ENCODE assay signal across 1 cellular context in the genomic region with DNA sequence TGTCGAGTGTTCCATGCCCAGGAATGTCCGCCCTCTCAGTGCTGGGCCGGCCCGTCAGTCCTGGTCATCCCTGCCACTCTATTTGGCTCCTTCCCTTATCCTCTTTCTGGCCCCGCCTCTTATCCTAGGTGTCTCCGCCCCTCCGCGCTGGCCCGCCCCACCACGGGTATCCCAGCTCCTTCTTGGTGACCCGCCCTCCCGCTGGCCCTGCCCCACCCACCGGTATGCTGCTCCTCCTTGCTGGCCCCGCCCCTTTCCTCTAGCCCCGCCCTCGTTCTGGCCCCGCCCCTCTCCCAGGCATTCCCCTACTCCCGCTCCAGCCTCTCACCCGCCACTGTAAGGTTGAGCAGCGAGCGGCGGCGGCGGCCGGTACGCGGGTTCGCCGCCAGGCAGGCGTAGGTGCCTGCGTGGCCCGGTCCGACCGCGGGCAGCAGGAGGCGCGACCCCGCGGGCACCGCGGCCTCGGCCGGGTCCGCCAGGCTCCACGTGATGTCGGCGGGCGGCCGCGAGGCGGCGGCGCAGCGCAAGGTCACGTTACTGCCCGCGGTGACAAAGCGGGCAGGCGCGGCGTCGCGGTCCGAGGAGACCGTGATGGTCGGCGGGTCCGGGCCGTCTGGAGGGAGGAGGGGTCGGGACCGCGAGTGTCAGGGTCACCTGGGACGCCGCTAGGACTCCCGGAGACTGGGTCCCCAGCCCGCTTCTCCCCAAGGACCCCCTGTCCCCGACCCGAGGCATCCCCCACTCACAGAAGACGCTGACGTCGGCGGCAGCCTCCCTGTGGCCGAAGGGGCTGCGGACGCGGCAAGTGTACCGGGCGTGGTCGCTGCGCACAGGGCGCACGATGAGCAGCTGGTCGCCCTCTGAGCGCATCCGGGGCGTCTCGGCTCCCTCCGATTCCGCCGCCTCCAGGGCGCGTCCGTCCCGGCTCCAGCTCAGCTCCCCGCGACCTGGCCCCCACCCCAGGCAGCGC.
A peak's percentile ranks its signal among the peaks of the same experiment; 100 is the strongest.
TF ChIP-seq lines count a peak whose summit lies in the region.

No MANE protein-coding gene starts in this region.

TF ChIP-seq in liver, 16 proteins besides CTCF, POLR2A, EP300 and RAD21 (continued from another document):
- TF ChIP-seq, protein P1, sequence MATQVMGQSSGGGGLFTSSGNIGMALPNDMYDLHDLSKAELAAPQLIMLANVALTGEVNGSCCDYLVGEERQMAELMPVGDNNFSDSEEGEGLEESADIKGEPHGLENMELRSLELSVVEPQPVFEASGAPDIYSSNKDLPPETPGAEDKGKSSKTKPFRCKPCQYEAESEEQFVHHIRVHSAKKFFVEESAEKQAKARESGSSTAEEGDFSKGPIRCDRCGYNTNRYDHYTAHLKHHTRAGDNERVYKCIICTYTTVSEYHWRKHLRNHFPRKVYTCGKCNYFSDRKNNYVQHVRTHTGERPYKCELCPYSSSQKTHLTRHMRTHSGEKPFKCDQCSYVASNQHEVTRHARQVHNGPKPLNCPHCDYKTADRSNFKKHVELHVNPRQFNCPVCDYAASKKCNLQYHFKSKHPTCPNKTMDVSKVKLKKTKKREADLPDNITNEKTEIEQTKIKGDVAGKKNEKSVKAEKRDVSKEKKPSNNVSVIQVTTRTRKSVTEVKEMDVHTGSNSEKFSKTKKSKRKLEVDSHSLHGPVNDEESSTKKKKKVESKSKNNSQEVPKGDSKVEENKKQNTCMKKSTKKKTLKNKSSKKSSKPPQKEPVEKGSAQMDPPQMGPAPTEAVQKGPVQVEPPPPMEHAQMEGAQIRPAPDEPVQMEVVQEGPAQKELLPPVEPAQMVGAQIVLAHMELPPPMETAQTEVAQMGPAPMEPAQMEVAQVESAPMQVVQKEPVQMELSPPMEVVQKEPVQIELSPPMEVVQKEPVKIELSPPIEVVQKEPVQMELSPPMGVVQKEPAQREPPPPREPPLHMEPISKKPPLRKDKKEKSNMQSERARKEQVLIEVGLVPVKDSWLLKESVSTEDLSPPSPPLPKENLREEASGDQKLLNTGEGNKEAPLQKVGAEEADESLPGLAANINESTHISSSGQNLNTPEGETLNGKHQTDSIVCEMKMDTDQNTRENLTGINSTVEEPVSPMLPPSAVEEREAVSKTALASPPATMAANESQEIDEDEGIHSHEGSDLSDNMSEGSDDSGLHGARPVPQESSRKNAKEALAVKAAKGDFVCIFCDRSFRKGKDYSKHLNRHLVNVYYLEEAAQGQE (IDR thresholded peaks at IDR 0.05), result peak; percentile 65
- TF ChIP-seq GABPA (IDR thresholded peaks at IDR 0.05 in 1 of 2, conservative IDR thresholded peaks at IDR 0.05 in 1 of 2) (no peak), SP1 (IDR thresholded peaks at IDR 0.05) (peak; percentile 69), MAX (IDR thresholded peaks at IDR 0.05) (no peak)
TF ChIP-seq in liver: peak in this region for 5.
